ENCODE assay signal across 13 cellular contexts in genomic region chr19:34837262-34837661, GRCh38.
DNase-seq lines count a peak whose midpoint lies in the region; TF ChIP-seq lines count a peak whose summit lies in the region.
"Had no signal": no experiment of that assay in that cellular context is flagged by ENCODE, and none has a peak within 500 bp of the region (broad histone marks: within the 10 kb centered on the region; RNA-seq: fewer than 3 reads in every experiment).

No MANE protein-coding gene starts in this region.

- TF ChIP-seq CTCF in VCaP (conservative IDR thresholded peaks at IDR 0.05): no peak
- TF ChIP-seq CTCF in left ventricle myocardium inferior (IDR thresholded peaks at IDR 0.05; ENCODE audit: borderline replicate concordance): no peak
- TF ChIP-seq CTCF in stomach (IDR thresholded peaks at IDR 0.05): no peak

- no peak for TF ChIP-seq EP300 in stomach (IDR thresholded peaks at IDR 0.05)

- intact Hi-C loops in left ventricle myocardium inferior (cut with micrococcal nuclease): no loop called here
- intact Hi-C loops in stomach (cut with DNase I; ENCODE audit: low total_unique reads): no loop called here

- H3K27me3 ChIP-seq in left ventricle myocardium inferior (ENCODE audit: low read depth): no peaks in the 10 kb centered on the region
- H3K27me3 ChIP-seq in stomach: peaks cover 0 to 31% (median 0%) of the 10 kb centered on the region in 3 donors
- H3K27me3 ChIP-seq in SJCRH30: peaks cover 5% of the 10 kb centered on the region

- WGBS in stomach, 5 donors: 0 to 24% (median 11%) methylated on average over 1 of the region's 1 CpG

- H3K4me3 ChIP-seq in left ventricle myocardium inferior (no peak overlapping the region), stomach (no peak overlapping the region), SJCRH30 (no peak overlapping the region)
- H3K4me3 ChIP-seq: dorsolateral prefrontal cortex had no signal

- H3K4me1 ChIP-seq in left ventricle myocardium inferior: peaks cover 36% of the 10 kb centered on the region
- peaks cover 0 to 12% (median 9%) of the 10 kb centered on the region in 4 donors for H3K4me1 ChIP-seq in stomach
- H3K4me1 ChIP-seq in SJCRH30: no peaks in the 10 kb centered on the region

- no peaks in the 10 kb centered on the region for H3K36me3 ChIP-seq in left ventricle myocardium inferior
- no peaks in the 10 kb centered on the region for H3K36me3 ChIP-seq in stomach
- H3K36me3 ChIP-seq in SJCRH30: no peaks in the 10 kb centered on the region

- H3K27ac ChIP-seq in VCaP (peak overlapping the region; percentile 99), left ventricle myocardium inferior (replicated peaks) (peak overlapping the region; percentile 80), stomach (peak overlapping the region in 2 of 5 donors; percentile 19 to 30), SJCRH30 (no peak overlapping the region)
- H3K27ac ChIP-seq: dorsolateral prefrontal cortex had no signal

- no peaks in the 10 kb centered on the region for H3K9me3 ChIP-seq in left ventricle myocardium inferior (replicated peaks)
- H3K9me3 ChIP-seq in stomach: no peaks in the 10 kb centered on the region
- no peaks in the 10 kb centered on the region for H3K9me3 ChIP-seq in SJCRH30 (replicated peaks)

- DNase-seq in NCI-H2196 (lab: John Stamatoyannopoulos, UW; ENCODE audit: unreplicated experiment) (peak; percentile 73), left ventricle myocardium inferior (peak; percentile 74), stomach (peak; percentile 25), AML-193 (lab: John Stamatoyannopoulos, UW) (no peak), UCSD-AML1 (lab: John Stamatoyannopoulos, UW; ENCODE audit: unreplicated experiment) (no peak), SJCRH30 (no peak)
- DNase-seq: amniotic stem cell; CD4-positive, alpha-beta T cell; dorsolateral prefrontal cortex; GOT3; kidney; NCI-H2107 had no signal

- no peak for TF ChIP-seq POLR2A in stomach (IDR thresholded peaks at IDR 0.05)

Comparison
In these comparisons a context has a peak if more than half of its experiments do, and no peak if none do; other contexts are left out.
1. DNase-seq: peak in NCI-H2196 (single experiment), left ventricle myocardium inferior (single experiment) and stomach (single experiment); none in AML-193 (0 of 2), UCSD-AML1 (single experiment) and SJCRH30 (0 of 2).